In genomic region chr1:2840036-2840809, GRCh38 we compare ENCODE assay signal across 9 cellular contexts. TPM values are rescaled to one million over a fixed set of nuclear protein-coding genes. Genes with fewer than 3 reads are reported as not detected.
A peak's percentile ranks its signal among the peaks of the same experiment; 100 is the strongest.
DNase-seq lines count a peak whose midpoint lies in the region; ATAC-seq and TF ChIP-seq lines count a peak whose summit lies in the region.
"Had no signal": no experiment of that assay in that cellular context is flagged by ENCODE, and none has a peak within 500 bp of the region (broad histone marks: within the 10 kb centered on the region; RNA-seq: fewer than 3 reads in every experiment).

No MANE protein-coding gene starts in this region.

- H3K36me3 ChIP-seq in lower lobe of right lung (no peaks in the 10 kb centered on the region), hepatocyte (replicated peaks; ENCODE audit: insufficient read depth, low read depth) (no peaks in the 10 kb centered on the region)

- H3K79me2 ChIP-seq in hepatocyte, result no peaks in the 10 kb centered on the region

- no peaks in the 10 kb centered on the region for H4K20me1 ChIP-seq in hepatocyte (ENCODE audit: insufficient read depth, poor library complexity, severe bottlenecking)

- H3K27me3 Mint-ChIP-seq in stimulated activated naive B cell treated with anti-CD40 and anti-IgM and Interleukin-4, amounts not matched to agents 10 μg/mL and 1 μg/mL and 100 μg/mL, for 72 hours, result peaks cover 31 to 36% of the 10 kb centered on the region in 2 donors

- H3K4me1 Mint-ChIP-seq in stimulated activated naive B cell treated with anti-CD40 and anti-IgM and Interleukin-4, amounts not matched to agents 10 μg/mL and 1 μg/mL and 100 μg/mL, for 72 hours, result peaks cover 5 to 6% of the 10 kb centered on the region in 2 donors

- H3K4me1 ChIP-seq in lower lobe of right lung, result no peaks in the 10 kb centered on the region
- no peaks in the 10 kb centered on the region for H3K4me1 ChIP-seq in hepatocyte (ENCODE audit: insufficient read depth)

- no peak overlapping the region for H3K4me2 ChIP-seq in hepatocyte

- H3K9me3 ChIP-seq in lower lobe of right lung (no peaks in the 10 kb centered on the region), hepatocyte (ENCODE audit: low read depth) (no peaks in the 10 kb centered on the region)

- no peaks in the 10 kb centered on the region for H3K9me2 ChIP-seq in hepatocyte (replicated peaks; ENCODE audit: insufficient read depth)

- intact Hi-C loops in lower lobe of right lung (cut with DNase I), result no loop called here

- H3K27ac ChIP-seq in lower lobe of right lung (no peak overlapping the region), hepatocyte (no peak overlapping the region)
- H3K27ac ChIP-seq: SK-N-MC, skin epidermis had no signal

- TF ChIP-seq CTCF in lower lobe of right lung (IDR thresholded peaks at IDR 0.05), result no peak
- TF ChIP-seq CTCF in hepatocyte (IDR thresholded peaks at IDR 0.05; ENCODE audit: poor library complexity), result no peak

- 70% methylated on average over 16 of the region's 16 CpGs for WGBS in hepatocyte (ENCODE audit: low lambda C conversion rate, missing lambda C conversion rate)

- no peak overlapping the region for H2AFZ ChIP-seq in hepatocyte

- DNase-seq in T follicular helper cell (ENCODE audit: low read depth) (peak; percentile 42), activated T-cell treated with anti-CD3 and anti-CD28 coated beads for 1 hour (ENCODE audit: low read depth) (peak; percentile 56), lower lobe of right lung (peak; percentile 22), HPDE6-E6E7 (ENCODE audit: extremely low spot score) (no peak), hepatocyte (ENCODE audit: low spot score) (no peak), DMS79 (lab: John Stamatoyannopoulos, UW) (no peak)
- DNase-seq in stimulated activated naive B cell treated with anti-CD40 and anti-IgM and Interleukin-4, amounts not matched to agents 10 μg/mL and 1 μg/mL and 100 μg/mL, for 72 hours, result no peak

- ATAC-seq in lower lobe of right lung, result no peak
- ATAC-seq in stimulated activated naive B cell treated with anti-CD40 and anti-IgM and Interleukin-4, amounts not matched to agents 10 μg/mL and 1 μg/mL and 100 μg/mL, for 72 hours (replicated peaks), result peak; percentile 52 to 78

- H3K4me3 ChIP-seq in lower lobe of right lung (no peak overlapping the region), hepatocyte (no peak overlapping the region)
- H3K4me3 ChIP-seq: SK-N-MC, skin epidermis had no signal

- H3K27ac Mint-ChIP-seq in stimulated activated naive B cell treated with anti-CD40 and anti-IgM and Interleukin-4, amounts not matched to agents 10 μg/mL and 1 μg/mL and 100 μg/mL, for 72 hours, result no peak overlapping the region

- no peak overlapping the region for H3K4me3 Mint-ChIP-seq in stimulated activated naive B cell treated with anti-CD40 and anti-IgM and Interleukin-4, amounts not matched to agents 10 μg/mL and 1 μg/mL and 100 μg/mL, for 72 hours

- H3K36me3 Mint-ChIP-seq in stimulated activated naive B cell treated with anti-CD40 and anti-IgM and Interleukin-4, amounts not matched to agents 10 μg/mL and 1 μg/mL and 100 μg/mL, for 72 hours, result peaks cover 0 to 1% of the 10 kb centered on the region in 2 donors

- H3K27me3 ChIP-seq in lower lobe of right lung (ENCODE audit: low read depth) (peaks cover 4% of the 10 kb centered on the region), hepatocyte (no peaks in the 10 kb centered on the region)

- peaks cover 4 to 8% of the 10 kb centered on the region in 2 donors for H3K9me3 Mint-ChIP-seq in stimulated activated naive B cell treated with anti-CD40 and anti-IgM and Interleukin-4, amounts not matched to agents 10 μg/mL and 1 μg/mL and 100 μg/mL, for 72 hours

RNA-seq across cellular contexts. Expression of gene TTC34, which starts 38.7 kb away (rescaled TPM):
- 2.6 TPM for total RNA-seq in lower lobe of right lung
- total RNA-seq in hepatocyte, result 0.33 and 0.44 TPM in 2 replicates
- 0.13 and 0.55 TPM in 2 replicates for polyA plus RNA-seq in hepatocyte

Comparison
In these comparisons a context has a peak if more than half of its experiments do, and no peak if none do; other contexts are left out.
1. DNase-seq: peak in T follicular helper cell (single experiment), activated T-cell treated with anti-CD3 and anti-CD28 coated beads for 1 hour (single experiment) and lower lobe of right lung (single experiment); none in stimulated activated naive B cell treated with anti-CD40 and anti-IgM and Interleukin-4, amounts not matched to agents 10 μg/mL and 1 μg/mL and 100 μg/mL, for 72 hours (single experiment), HPDE6-E6E7 (single experiment), hepatocyte (single experiment) and DMS79 (single experiment).
2. ATAC-seq: peak in stimulated activated naive B cell treated with anti-CD40 and anti-IgM and Interleukin-4, amounts not matched to agents 10 μg/mL and 1 μg/mL and 100 μg/mL, for 72 hours (2 of 2); none in lower lobe of right lung (0 of 2).